ENCODE assay signal across 20 cellular contexts in the genomic region with DNA sequence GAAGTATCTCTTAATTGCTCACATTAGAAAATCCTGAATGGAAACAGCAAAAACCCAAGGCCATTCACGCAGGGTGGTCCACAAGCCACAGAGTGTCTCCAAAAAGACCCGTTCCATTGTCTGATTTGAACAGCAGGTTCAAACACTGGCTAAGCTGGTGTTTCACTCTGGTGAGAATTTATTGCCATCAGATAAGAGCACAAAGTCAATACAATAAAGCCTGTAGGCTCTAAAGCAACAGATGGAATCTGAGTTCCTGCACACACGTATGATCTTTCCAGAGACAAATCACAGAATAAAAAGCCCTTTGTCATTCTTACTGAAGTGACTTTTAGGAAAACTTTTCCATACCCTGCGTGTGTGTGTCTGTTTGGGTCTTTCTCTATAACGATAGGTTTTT. TPM values are rescaled to one million over a fixed set of nuclear protein-coding genes. Genes with fewer than 3 reads are reported as not detected.
"Had no signal": no experiment of that assay in that cellular context is flagged by ENCODE, and none has a peak within 500 bp of the region (broad histone marks: within the 10 kb centered on the region; RNA-seq: fewer than 3 reads in every experiment).

No MANE protein-coding gene starts in this region.

- H3K36me3 ChIP-seq: brain microvascular endothelial cell, esophagus squamous epithelium, thyroid gland, uterus had no signal

- H3K9me3 Mint-ChIP-seq: activated CD4-positive, alpha-beta memory T cell treated with anti-CD3 and anti-CD28 coated beads, Interleukin-2, amount 10 ng/mL, durations not matched to agents 7 days and 5 days; activated naive CD8-positive, alpha-beta T cell treated with anti-CD3 and anti-CD28 coated beads, Interleukin-2, amount 10 ng/mL, durations not matched to agents 7 days and 5 days; central memory CD8-positive, alpha-beta T cell; immature natural killer cell; naive B cell; stimulated activated naive B cell treated with anti-CD40 and anti-IgM and Interleukin-4, amounts not matched to agents 10 μg/mL and 1 μg/mL and 100 μg/mL, for 72 hours had no signal

- H3K4me3 ChIP-seq: esophagus squamous epithelium, thyroid gland, uterus had no signal

- H3K27ac Mint-ChIP-seq: activated CD4-positive, alpha-beta memory T cell treated with anti-CD3 and anti-CD28 coated beads, Interleukin-2, amount 10 ng/mL, durations not matched to agents 7 days and 5 days; activated naive CD8-positive, alpha-beta T cell treated with anti-CD3 and anti-CD28 coated beads, Interleukin-2, amount 10 ng/mL, durations not matched to agents 7 days and 5 days; immature natural killer cell; naive B cell; stimulated activated naive B cell treated with anti-CD40 and anti-IgM and Interleukin-4, amounts not matched to agents 10 μg/mL and 1 μg/mL and 100 μg/mL, for 72 hours had no signal

- H3K27ac ChIP-seq: brain microvascular endothelial cell, esophagus squamous epithelium, thyroid gland, uterus had no signal

- DNase-seq: activated CD4-positive, alpha-beta memory T cell treated with anti-CD3 and anti-CD28 coated beads, Interleukin-2, amount 10 ng/mL, durations not matched to agents 7 days and 5 days; activated CD8-positive, alpha-beta memory T cell treated with anti-CD3 and anti-CD28 coated beads, Interleukin-2, amount 50 U/mL, for 4 hours; activated gamma-delta T cell treated with Interleukin-2 at 50 U/mL for 16 hours; activated naive CD8-positive, alpha-beta T cell treated with anti-CD3 and anti-CD28 coated beads, Interleukin-2, amount 10 ng/mL, durations not matched to agents 7 days and 5 days; activated T-cell treated with anti-CD3 and anti-CD28 coated beads, Interleukin-2, amount 50 U/mL, for 48 hours; brain microvascular endothelial cell; effector CD8-positive, alpha-beta T cell; esophagus squamous epithelium; immature natural killer cell; naive B cell; posterior cingulate gyrus; stimulated activated CD4-positive, alpha-beta T cell treated with anti-CD3 and anti-CD28 coated beads, Interleukin-2, amount 100 ng/mL, for 48 hours; stimulated activated naive B cell treated with anti-CD40 and anti-IgM and Interleukin-4, amounts not matched to agents 10 μg/mL and 1 μg/mL and 100 μg/mL, for 72 hours; thyroid gland; uterus had no signal

- H3K9me3 ChIP-seq: esophagus squamous epithelium, thyroid gland, uterus had no signal

- H3K36me3 Mint-ChIP-seq: activated naive CD8-positive, alpha-beta T cell treated with anti-CD3 and anti-CD28 coated beads, Interleukin-2, amount 10 ng/mL, durations not matched to agents 7 days and 5 days; naive B cell had no signal

- H3K4me3 Mint-ChIP-seq: activated CD4-positive, alpha-beta memory T cell treated with anti-CD3 and anti-CD28 coated beads, Interleukin-2, amount 10 ng/mL, durations not matched to agents 7 days and 5 days; activated naive CD8-positive, alpha-beta T cell treated with anti-CD3 and anti-CD28 coated beads, Interleukin-2, amount 10 ng/mL, durations not matched to agents 7 days and 5 days; central memory CD8-positive, alpha-beta T cell; stimulated activated naive B cell treated with anti-CD40 and anti-IgM and Interleukin-4, amounts not matched to agents 10 μg/mL and 1 μg/mL and 100 μg/mL, for 72 hours had no signal

- FAIRE-seq: endothelial cell of umbilical vein had no signal

RNA-seq across cellular contexts. Expression of gene SFRP2, which starts 5.1 kb away (rescaled TPM):
- total RNA-seq: activated CD4-positive, alpha-beta memory T cell treated with anti-CD3 and anti-CD28 coated beads, Interleukin-2, amount 10 ng/mL, durations not matched to agents 7 days and 5 days; activated naive CD8-positive, alpha-beta T cell treated with anti-CD3 and anti-CD28 coated beads, Interleukin-2, amount 10 ng/mL, durations not matched to agents 7 days and 5 days; endothelial cell of umbilical vein; fibroblast of villous mesenchyme; glomerular endothelial cell; lung microvascular endothelial cell had no signal
- polyA plus RNA-seq: immature natural killer cell had no signal

RNA-seq across cellular contexts. Expression of gene RNF175, which starts 34.2 kb away (rescaled TPM):
- total RNA-seq: activated CD4-positive, alpha-beta memory T cell treated with anti-CD3 and anti-CD28 coated beads, Interleukin-2, amount 10 ng/mL, durations not matched to agents 7 days and 5 days; activated naive CD8-positive, alpha-beta T cell treated with anti-CD3 and anti-CD28 coated beads, Interleukin-2, amount 10 ng/mL, durations not matched to agents 7 days and 5 days; endothelial cell of umbilical vein; fibroblast of villous mesenchyme; glomerular endothelial cell had no signal
- polyA plus RNA-seq: endothelial cell of umbilical vein, immature natural killer cell had no signal
